24 cellular contexts compared by ENCODE assay signal in genomic region chr13:55788548-55788947, GRCh38.
"Had no signal": no experiment of that assay in that cellular context is flagged by ENCODE, and none has a peak within 500 bp of the region (broad histone marks: within the 10 kb centered on the region; RNA-seq: fewer than 3 reads in every experiment).

No MANE protein-coding gene starts in this region.

- H3K4me3 Mint-ChIP-seq: stimulated activated effector memory CD8-positive, alpha-beta T cell treated with anti-CD3 and anti-CD28 coated beads, Interleukin-12 subunit alpha, Interleukin-12 subunit beta, amount 100 ng/mL, for 72 hours; stimulated activated memory B cell treated with anti-CD40 and anti-IgM and Interleukin-4, amounts not matched to agents 10 μg/mL and 1 μg/mL and 100 μg/mL, for 72 hours; stimulated activated naive B cell treated with anti-CD40 and anti-IgM and Interleukin-4, amounts not matched to agents 10 μg/mL and 1 μg/mL and 100 μg/mL, for 72 hours; stimulated activated naive CD8-positive, alpha-beta T cell treated with anti-CD3 and anti-CD28 coated beads, Interleukin-15, amount 100 ng/mL, for 72 hours; stimulated activated naive CD8-positive, alpha-beta T cell treated with anti-CD3 and anti-CD28 coated beads, Interleukin-15, Interleukin-2, amounts not matched to agents 100 ng/mL and 50 ng/mL, for 24 hours; type B pancreatic cell had no signal

- DNase-seq: stimulated activated CD4-positive, alpha-beta T cell treated with anti-CD3 and anti-CD28 coated beads, Interleukin-2, amount 100 ng/mL, for 48 hours; stimulated activated CD4-positive, alpha-beta T cell treated with anti-CD3 and anti-CD28 coated beads, Interleukin-4, amount 100 ng/mL, for 1 hour; stimulated activated CD4-positive, alpha-beta T cell treated with anti-CD3 and anti-CD28 coated beads, Interleukin-4, amount 100 ng/mL, for 24 hours; stimulated activated CD4-positive, alpha-beta T cell treated with anti-CD3 and anti-CD28 coated beads, Interleukin-4, amount 100 ng/mL, for 4 hours; stimulated activated CD8-positive, alpha-beta memory T cell treated with anti-CD3 and anti-CD28 coated beads, Interleukin-4, amount 100 ng/mL, for 48 hours; stimulated activated naive B cell treated with anti-CD40 and anti-IgM and Interleukin-4, amounts not matched to agents 10 μg/mL and 1 μg/mL and 100 μg/mL, for 72 hours; stimulated activated naive CD4-positive, alpha-beta T cell treated with Interleukin-2 at 50 U/mL for 16 hours; stimulated activated naive CD8-positive, alpha-beta T cell treated with anti-CD3 and anti-CD28 coated beads, Interleukin-15, amount 100 ng/mL, for 72 hours; stimulated activated naive CD8-positive, alpha-beta T cell treated with anti-CD3 and anti-CD28 coated beads, Interleukin-15, Interleukin-2, amounts not matched to agents 100 U/mL and 50 U/mL, for 24 hours; stomach; substantia nigra; testis; thyroid gland; tibial artery; transverse colon; trophoblast cell; upper lobe of left lung; upper lobe of right lung; uterus had no signal

- FAIRE-seq: urothelium cell line had no signal

- ATAC-seq: stimulated activated effector memory CD8-positive, alpha-beta T cell treated with anti-CD3 and anti-CD28 coated beads, Interleukin-12 subunit alpha, Interleukin-12 subunit beta, amount 100 ng/mL, for 72 hours; stimulated activated memory B cell treated with anti-CD40 and anti-IgM and Interleukin-4, amounts not matched to agents 10 μg/mL and 1 μg/mL and 100 μg/mL, for 72 hours; stimulated activated naive B cell treated with anti-CD40 and anti-IgM and Interleukin-4, amounts not matched to agents 10 μg/mL and 1 μg/mL and 100 μg/mL, for 72 hours; stimulated activated naive CD8-positive, alpha-beta T cell treated with anti-CD3 and anti-CD28 coated beads, Interleukin-15, amount 100 ng/mL, for 72 hours; stimulated activated naive CD8-positive, alpha-beta T cell treated with anti-CD3 and anti-CD28 coated beads, Interleukin-15, Interleukin-2, amounts not matched to agents 100 U/mL and 50 U/mL, for 24 hours; upper lobe of right lung had no signal

- H3K27ac Mint-ChIP-seq: stimulated activated effector memory CD8-positive, alpha-beta T cell treated with anti-CD3 and anti-CD28 coated beads, Interleukin-12 subunit alpha, Interleukin-12 subunit beta, amount 100 ng/mL, for 72 hours; stimulated activated memory B cell treated with anti-CD40 and anti-IgM and Interleukin-4, amounts not matched to agents 10 μg/mL and 1 μg/mL and 100 μg/mL, for 72 hours; stimulated activated naive B cell treated with anti-CD40 and anti-IgM and Interleukin-4, amounts not matched to agents 10 μg/mL and 1 μg/mL and 100 μg/mL, for 72 hours; stimulated activated naive CD8-positive, alpha-beta T cell treated with anti-CD3 and anti-CD28 coated beads, Interleukin-15, amount 100 ng/mL, for 72 hours; stimulated activated naive CD8-positive, alpha-beta T cell treated with anti-CD3 and anti-CD28 coated beads, Interleukin-15, Interleukin-2, amounts not matched to agents 100 ng/mL and 50 ng/mL, for 24 hours; type B pancreatic cell had no signal

- H3K27me3 Mint-ChIP-seq: stimulated activated memory B cell treated with anti-CD40 and anti-IgM and Interleukin-4, amounts not matched to agents 10 μg/mL and 1 μg/mL and 100 μg/mL, for 72 hours; stimulated activated naive B cell treated with anti-CD40 and anti-IgM and Interleukin-4, amounts not matched to agents 10 μg/mL and 1 μg/mL and 100 μg/mL, for 72 hours; stimulated activated naive CD8-positive, alpha-beta T cell treated with anti-CD3 and anti-CD28 coated beads, Interleukin-15, amount 100 ng/mL, for 72 hours; stimulated activated naive CD8-positive, alpha-beta T cell treated with anti-CD3 and anti-CD28 coated beads, Interleukin-15, Interleukin-2, amounts not matched to agents 100 ng/mL and 50 ng/mL, for 24 hours; type B pancreatic cell had no signal

- H3K4me1 Mint-ChIP-seq: stimulated activated effector memory CD8-positive, alpha-beta T cell treated with anti-CD3 and anti-CD28 coated beads, Interleukin-12 subunit alpha, Interleukin-12 subunit beta, amount 100 ng/mL, for 72 hours; stimulated activated memory B cell treated with anti-CD40 and anti-IgM and Interleukin-4, amounts not matched to agents 10 μg/mL and 1 μg/mL and 100 μg/mL, for 72 hours; stimulated activated naive B cell treated with anti-CD40 and anti-IgM and Interleukin-4, amounts not matched to agents 10 μg/mL and 1 μg/mL and 100 μg/mL, for 72 hours; stimulated activated naive CD8-positive, alpha-beta T cell treated with anti-CD3 and anti-CD28 coated beads, Interleukin-15, amount 100 ng/mL, for 72 hours had no signal

- H3K36me3 Mint-ChIP-seq: stimulated activated effector memory CD8-positive, alpha-beta T cell treated with anti-CD3 and anti-CD28 coated beads, Interleukin-12 subunit alpha, Interleukin-12 subunit beta, amount 100 ng/mL, for 72 hours; stimulated activated memory B cell treated with anti-CD40 and anti-IgM and Interleukin-4, amounts not matched to agents 10 μg/mL and 1 μg/mL and 100 μg/mL, for 72 hours; stimulated activated naive B cell treated with anti-CD40 and anti-IgM and Interleukin-4, amounts not matched to agents 10 μg/mL and 1 μg/mL and 100 μg/mL, for 72 hours; type B pancreatic cell had no signal
